In genomic region chr5:10427978-10428377, GRCh38 we compare ENCODE assay signal across 22 cellular contexts. TPM values are rescaled to one million over a fixed set of nuclear protein-coding genes. Genes with fewer than 3 reads are reported as not detected.
DNase-seq lines count a peak whose midpoint lies in the region; ATAC-seq, FAIRE-seq and TF ChIP-seq lines count a peak whose summit lies in the region.
"Had no signal": no experiment of that assay in that cellular context is flagged by ENCODE, and none has a peak within 500 bp of the region (broad histone marks: within the 10 kb centered on the region; RNA-seq: fewer than 3 reads in every experiment).

No MANE protein-coding gene starts in this region.

- POLR2A ChIA-PET in activated CD8-positive, alpha-beta T cell treated with anti-CD3 and anti-CD28 coated beads, Interleukin-2, amount 10 ng/mL, durations not matched to agents 7 days and 5 days (lab: Charles Lee) = no interaction called here
- POLR2A ChIA-PET in activated CD8-positive, alpha-beta T cell treated with anti-CD3 and anti-CD28 coated beads for 36 hours (lab: Charles Lee) = interaction anchor here (0.7 kb wide), 1 partner anchor 8 kb away, joined by 3 read pairs; no protein-coding TSS in a partner anchor
- POLR2A ChIA-PET in K562 (lab: Yijun Ruan, JAX) = interaction anchor here (0.7 kb wide), 1 partner anchor 202 kb away, joined by 3 read pairs; no protein-coding TSS in a partner anchor

- no peak overlapping the region for H3K27ac Mint-ChIP-seq in activated CD8-positive, alpha-beta T cell treated with anti-CD3 and anti-CD28 coated beads, Interleukin-2, amount 10 ng/mL, durations not matched to agents 7 days and 5 days
- H3K27ac Mint-ChIP-seq in activated CD8-positive, alpha-beta T cell treated with anti-CD3 and anti-CD28 coated beads for 36 hours = no peak overlapping the region
- peak overlapping the region; percentile 42 for H3K27ac Mint-ChIP-seq in T-helper 17 cell
- H3K27ac Mint-ChIP-seq: CD14-positive monocyte had no signal

- intact Hi-C loops in activated CD8-positive, alpha-beta T cell treated with anti-CD3 and anti-CD28 coated beads for 36 hours (cut with micrococcal nuclease) = no loop called here
- intact Hi-C loops in K562 (cut with micrococcal nuclease) = no loop called here

- H3K4me1 ChIP-seq in K562 (replicated peaks in 1 of 2; ENCODE audit: control insufficient read depth in 2 of 2, insufficient read depth in 2 of 2, low read length in 2 of 2) = no peaks in the 10 kb centered on the region; a peak in 1 of 5 replicates
- H3K4me1 ChIP-seq: A549 had no signal

- H3K4me1 Mint-ChIP-seq in activated CD8-positive, alpha-beta T cell treated with anti-CD3 and anti-CD28 coated beads, Interleukin-2, amount 10 ng/mL, durations not matched to agents 7 days and 5 days (ENCODE audit: low read depth) = no peaks in the 10 kb centered on the region
- H3K4me1 Mint-ChIP-seq in activated CD8-positive, alpha-beta T cell treated with anti-CD3 and anti-CD28 coated beads for 36 hours (ENCODE audit: low read depth) = peaks cover 5% of the 10 kb centered on the region
- peaks cover 20% of the 10 kb centered on the region for H3K4me1 Mint-ChIP-seq in T-helper 17 cell

- H3K9me1 ChIP-seq in K562 (ENCODE audit: control insufficient read depth, insufficient read depth, low read length) = no peaks in the 10 kb centered on the region

- H3K9me3 ChIP-seq in T-helper 17 cell (ENCODE audit: control insufficient read depth, low read length, poor library complexity, severe bottlenecking) (no peaks in the 10 kb centered on the region), K562 (replicated peaks; ENCODE audit: control insufficient read depth, insufficient read depth, low read depth, low read length) (no peaks in the 10 kb centered on the region), MG63 (no peaks in the 10 kb centered on the region)
- H3K9me3 ChIP-seq: A549 had no signal

- no peak for TF ChIP-seq POLR2A in K562 (conservative IDR thresholded peaks at IDR 0.05)

- no peak for TF ChIP-seq EP300 in K562 (IDR thresholded peaks at IDR 0.05; ENCODE audit: low read length)

- no peak overlapping the region for H2AFZ ChIP-seq in K562 (ENCODE audit: low read depth, low read length)

- in situ Hi-C loops in K562 (cut with MboI) = no loop called here

- H3K79me2 ChIP-seq in K562 (ENCODE audit: control insufficient read depth, insufficient read depth, low read length) = no peaks in the 10 kb centered on the region

- no peak overlapping the region for H3K4me3 ChIP-seq in K562
- no peak overlapping the region for H3K4me3 ChIP-seq in MG63
- H3K4me3 ChIP-seq: A549, GM12878 had no signal

- DNase-seq in activated CD8-positive, alpha-beta T cell treated with anti-CD3 and anti-CD28 coated beads, Interleukin-2, amount 10 ng/mL, durations not matched to agents 7 days and 5 days = no peak
- DNase-seq in activated CD8-positive, alpha-beta T cell treated with anti-CD3 and anti-CD28 coated beads for 36 hours = no peak
- DNase-seq in T-helper 17 cell = no peak
- no peak for DNase-seq in K562 (ENCODE audit: extremely low read depth in 1 of 4, low spot score in 3 of 4)
- DNase-seq in midbrain (lab: John Stamatoyannopoulos, UW) = no peak
- DNase-seq in MG63 = no peak
- no peak for DNase-seq in amygdala (lab: John Stamatoyannopoulos, UW)
- DNase-seq: AML-193; CD4-positive, alpha-beta memory T cell; DMS153; DMS79; GDM1; GOT3; H7; HFFc6 had no signal

- no peak for TF ChIP-seq CTCF in activated CD8-positive, alpha-beta T cell treated with anti-CD3 and anti-CD28 coated beads for 36 hours (IDR thresholded peaks at IDR 0.05)
- no peak for TF ChIP-seq CTCF in K562 (IDR thresholded peaks at IDR 0.05 in 2 of 3, conservative IDR thresholded peaks at IDR 0.05 in 1 of 3; ENCODE audit: insufficient read depth in 2 of 3, low read depth in 1 of 3, low read length in 3 of 3)

- no TSS peak for BruUV-seq in K562 (replicated peaks; lab: Mats Ljungman, UMichigan)

- CTCF ChIA-PET in activated CD8-positive, alpha-beta T cell treated with anti-CD3 and anti-CD28 coated beads, Interleukin-2, amount 10 ng/mL, durations not matched to agents 7 days and 5 days (lab: Charles Lee) = interaction anchor here (1.1 kb wide), 1 partner anchor 144 kb away, joined by 4 read pairs; no protein-coding TSS in a partner anchor
- CTCF ChIA-PET in activated CD8-positive, alpha-beta T cell treated with anti-CD3 and anti-CD28 coated beads for 36 hours (lab: Charles Lee) = no interaction called here
- CTCF ChIA-PET in K562 (lab: Yijun Ruan, JAX; ENCODE audit: low intra/inter-chr PET ratio) = no interaction called here

- no peaks in the 10 kb centered on the region for H3K9me3 Mint-ChIP-seq in activated CD8-positive, alpha-beta T cell treated with anti-CD3 and anti-CD28 coated beads, Interleukin-2, amount 10 ng/mL, durations not matched to agents 7 days and 5 days (ENCODE audit: insufficient read depth)
- no peaks in the 10 kb centered on the region for H3K9me3 Mint-ChIP-seq in activated CD8-positive, alpha-beta T cell treated with anti-CD3 and anti-CD28 coated beads for 36 hours
- H3K9me3 Mint-ChIP-seq: CD14-positive monocyte; CD4-positive, alpha-beta memory T cell; HFFc6 had no signal

- peaks cover 45% of the 10 kb centered on the region for H3K36me3 Mint-ChIP-seq in activated CD8-positive, alpha-beta T cell treated with anti-CD3 and anti-CD28 coated beads, Interleukin-2, amount 10 ng/mL, durations not matched to agents 7 days and 5 days (ENCODE audit: low read depth)
- H3K36me3 Mint-ChIP-seq in activated CD8-positive, alpha-beta T cell treated with anti-CD3 and anti-CD28 coated beads for 36 hours (ENCODE audit: low read depth) = peaks cover 42% of the 10 kb centered on the region
- H3K36me3 Mint-ChIP-seq in T-helper 17 cell (ENCODE audit: low read depth) = peaks cover 24% of the 10 kb centered on the region

- no peak for TF ChIP-seq RAD21 in K562 (CRISPR knock-in tag; conservative IDR thresholded peaks at IDR 0.05 in 1 of 2, IDR thresholded peaks at IDR 0.05 in 1 of 2)

- H3K9ac ChIP-seq in K562 (ENCODE audit: insufficient read depth in 1 of 2, low read depth in 2 of 2, low read length in 2 of 2) = no peak overlapping the region

- no peak overlapping the region for H3K27ac ChIP-seq in K562 (ENCODE audit: extremely low read depth, low read depth, low read length)
- H3K27ac ChIP-seq: 22Rv1, A549, HL-60 had no signal

- H4K20me1 ChIP-seq in K562 (replicated peaks; ENCODE audit: control insufficient read depth, insufficient read depth, low read length) = no peaks in the 10 kb centered on the region

- WGBS in K562 (ENCODE audit: insufficient coverage, low coverage, missing lambda C conversion rate) = no CpG with 5 or more reads among the region's 2 CpGs

- peak; percentile 11 for ATAC-seq in activated CD8-positive, alpha-beta T cell treated with anti-CD3 and anti-CD28 coated beads, Interleukin-2, amount 10 ng/mL, durations not matched to agents 7 days and 5 days
- ATAC-seq in activated CD8-positive, alpha-beta T cell treated with anti-CD3 and anti-CD28 coated beads for 36 hours = no peak
- ATAC-seq in T-helper 17 cell (no peak), K562 (no peak)
- ATAC-seq: A549, GM12878, HCT116 had no signal

- no peaks in the 10 kb centered on the region for H3K27me3 Mint-ChIP-seq in activated CD8-positive, alpha-beta T cell treated with anti-CD3 and anti-CD28 coated beads, Interleukin-2, amount 10 ng/mL, durations not matched to agents 7 days and 5 days (ENCODE audit: low read depth)
- no peaks in the 10 kb centered on the region for H3K27me3 Mint-ChIP-seq in activated CD8-positive, alpha-beta T cell treated with anti-CD3 and anti-CD28 coated beads for 36 hours
- H3K27me3 Mint-ChIP-seq in T-helper 17 cell = no peaks in the 10 kb centered on the region
- H3K27me3 Mint-ChIP-seq: CD4-positive, alpha-beta memory T cell had no signal

- peaks cover 96% of the 10 kb centered on the region for H3K36me3 ChIP-seq in K562 (ENCODE audit: control insufficient read depth, insufficient read depth, low read length)
- peaks cover 87% of the 10 kb centered on the region for H3K36me3 ChIP-seq in MG63

- H3K4me3 Mint-ChIP-seq in activated CD8-positive, alpha-beta T cell treated with anti-CD3 and anti-CD28 coated beads, Interleukin-2, amount 10 ng/mL, durations not matched to agents 7 days and 5 days = no peak overlapping the region
- H3K4me3 Mint-ChIP-seq in activated CD8-positive, alpha-beta T cell treated with anti-CD3 and anti-CD28 coated beads for 36 hours = no peak overlapping the region
- no peak overlapping the region for H3K4me3 Mint-ChIP-seq in T-helper 17 cell
- H3K4me3 Mint-ChIP-seq: CD14-positive monocyte; CD4-positive, alpha-beta memory T cell; HFFc6 had no signal

- H3K27me3 ChIP-seq in K562 (ENCODE audit: control insufficient read depth in 2 of 2, insufficient read depth in 2 of 2, low read length in 2 of 2) (no peaks in the 10 kb centered on the region), MG63 (no peaks in the 10 kb centered on the region)

- no peak for FAIRE-seq in K562 (lab: Jason Lieb, UNC)
- FAIRE-seq: A549, GM12878 had no signal

- H3K4me2 ChIP-seq in K562 (ENCODE audit: insufficient read depth, low read length) = no peak overlapping the region
- H3K4me2 ChIP-seq: A549 had no signal

RNA-seq across cellular contexts. Expression of gene ROPN1L, which starts 13.7 kb away (rescaled TPM):
- 1 to 10 TPM; 1.4 to 2.2 TPM for total RNA-seq in activated CD8-positive, alpha-beta T cell treated with anti-CD3 and anti-CD28 coated beads, Interleukin-2, amount 10 ng/mL, durations not matched to agents 7 days and 5 days
- not detected for total RNA-seq in activated CD8-positive, alpha-beta T cell treated with anti-CD3 and anti-CD28 coated beads for 36 hours
- 1 to 10 TPM; 4.7 to 5.3 TPM for total RNA-seq in T-helper 17 cell
- total RNA-seq in K562 (2011; cell fraction: chromatin; rRNA removed; ENCODE audit: low replicate concordance) = 0.92 and 1.7 TPM in 2 replicates
- total RNA-seq in K562 (2011; cell fraction: nucleolus; rRNA removed) = 1.4 and 2.0 TPM in 2 replicates
- total RNA-seq in K562 (2011; cell fraction: nucleoplasm; rRNA removed) = 1.3 and 1.9 TPM in 2 replicates
- total RNA-seq in K562 (2014; rRNA removed) = 0.73 TPM in 1 of 2 replicates, not detected in the other
- total RNA-seq in K562 (2014; rRNA removed; fragmentation: Illumina TruSeq; extraction: Trizol) = 0.19 TPM in 1 of 2 replicates, not detected in the other
- total RNA-seq in K562 (2015; rRNA removed; fragmentation: Illumina TruSeq; extraction: Trizol) = 0.23 TPM in 1 of 2 replicates, not detected in the other
- total RNA-seq in K562 (2021) = 0.31 and 0.36 TPM in 2 replicates
- 0.32 and 0.85 TPM in 2 replicates for polyA plus RNA-seq in K562 (2011; rRNA removed)
- 0.41 and 1.2 TPM in 2 replicates for polyA plus RNA-seq in K562 (2011; cell fraction: cytosol; rRNA removed)
- polyA plus RNA-seq in K562 (2011; cell fraction: nucleus; rRNA removed) = 0.55 and 1.6 TPM in 2 replicates
- polyA plus RNA-seq in K562 (2012) = 0.40 and 2.4 TPM in 2 replicates
- polyA plus RNA-seq in K562 (2014; fragmentation: Illumina TruSeq; extraction: Trizol) = 0.21 and 0.30 TPM in 2 replicates
- under 1 TPM; 0.04 to 0.13 TPM for polyA plus RNA-seq in K562 (2014; fragmentation: Nextera tagmentation; extraction: Ambion mirVana)
- polyA plus RNA-seq in K562 (2014; rRNA removed) = 0.28 and 0.84 TPM in 2 replicates
- 0.35 TPM in 1 of 2 replicates, not detected in the other for polyA minus RNA-seq in K562 (2011; rRNA and poly(A)+ RNA removed)
- polyA minus RNA-seq in K562 (2011; cell fraction: cytosol; rRNA and poly(A)+ RNA removed) = 0.86 TPM in 1 of 2 replicates, not detected in the other
- polyA minus RNA-seq in K562 (2011; cell fraction: nucleus; rRNA and poly(A)+ RNA removed) = 0.89 and 1.5 TPM in 2 replicates
- total RNA-seq in MG63 (2014; rRNA removed; shearing (Covaris generic); ENCODE audit: low replicate concordance) = 3.0 and 5.4 TPM in 2 replicates
- total RNA-seq: H7, HT1080 had no signal
